18 cellular contexts compared by ENCODE assay signal in the genomic region with DNA sequence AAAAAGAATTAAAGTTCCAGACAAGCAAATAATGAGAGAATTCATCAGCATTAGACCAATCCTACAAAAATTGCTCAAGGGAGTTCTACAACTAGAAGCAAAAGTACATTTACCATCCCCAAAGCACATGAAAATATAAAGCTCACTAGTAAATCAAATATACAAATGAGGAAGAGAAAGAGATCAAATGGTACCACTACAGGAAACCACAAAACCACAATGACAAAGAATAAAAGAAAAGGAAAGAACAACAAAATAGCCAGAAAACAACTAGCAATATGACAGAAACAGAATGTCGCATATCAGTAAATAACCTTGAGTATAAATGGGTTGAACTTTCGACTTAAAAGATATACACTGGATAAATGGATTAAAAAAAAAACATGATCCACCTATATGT.
DNase-seq lines count a peak whose midpoint lies in the region; ATAC-seq and TF ChIP-seq lines count a peak whose summit lies in the region.
"Had no signal": no experiment of that assay in that cellular context is flagged by ENCODE, and none has a peak within 500 bp of the region (broad histone marks: within the 10 kb centered on the region; RNA-seq: fewer than 3 reads in every experiment).

No MANE protein-coding gene starts in this region.

- H3K36me3 Mint-ChIP-seq in activated naive CD8-positive, alpha-beta T cell treated with anti-CD3 and anti-CD28 coated beads, Interleukin-2, amount 50 U/mL, for 24 hours (ENCODE audit: low read depth) = no peaks in the 10 kb centered on the region

- in situ Hi-C loops in GM13976 (cut with MboI; ENCODE audit: low sequenced_read_pairs, unreplicated experiment) = no loop called here

- no peak overlapping the region for H3K4me3 Mint-ChIP-seq in activated naive CD8-positive, alpha-beta T cell treated with anti-CD3 and anti-CD28 coated beads, Interleukin-2, amount 50 U/mL, for 24 hours
- H3K4me3 Mint-ChIP-seq: naive B cell had no signal

- H3K27me3 Mint-ChIP-seq in activated naive CD8-positive, alpha-beta T cell treated with anti-CD3 and anti-CD28 coated beads, Interleukin-2, amount 50 U/mL, for 24 hours = no peaks in the 10 kb centered on the region

- ATAC-seq in GM19463 (IDR thresholded peaks at IDR 0.05; ENCODE audit: unreplicated experiment) (peak; percentile 47), HG03064 (IDR thresholded peaks at IDR 0.05; ENCODE audit: low read depth, unreplicated experiment) (peak; percentile 86)
- no peak for ATAC-seq in activated naive CD8-positive, alpha-beta T cell treated with anti-CD3 and anti-CD28 coated beads, Interleukin-2, amount 50 U/mL, for 24 hours
- ATAC-seq: HepG2, left ventricle myocardium superior, Right ventricle myocardium inferior had no signal

- H3K27ac Mint-ChIP-seq in activated naive CD8-positive, alpha-beta T cell treated with anti-CD3 and anti-CD28 coated beads, Interleukin-2, amount 50 U/mL, for 24 hours = no peak overlapping the region

- H3K4me1 Mint-ChIP-seq in activated naive CD8-positive, alpha-beta T cell treated with anti-CD3 and anti-CD28 coated beads, Interleukin-2, amount 50 U/mL, for 24 hours = no peaks in the 10 kb centered on the region
- H3K4me1 Mint-ChIP-seq: naive B cell had no signal

- DNase-seq in GM13976 (ENCODE audit: low spot score) (peak; percentile 3), MV-4-11 (lab: John Stamatoyannopoulos, UW) (peak; percentile 91), HuH-7.5 (ENCODE audit: low spot score) (no peak), NCI-H510A treated with DMSO at 0.1 percent for 48 hours (lab: John Stamatoyannopoulos, UW) (no peak), globus pallidus (ENCODE audit: low spot score) (no peak)
- DNase-seq in activated naive CD8-positive, alpha-beta T cell treated with anti-CD3 and anti-CD28 coated beads, Interleukin-2, amount 50 U/mL, for 24 hours = no peak
- DNase-seq: activated CD8-positive, alpha-beta memory T cell treated with anti-CD3 and anti-CD28 coated beads for 24 hours; activated gamma-delta T cell; dorsolateral prefrontal cortex; left ventricle myocardium superior; naive B cell; NCI-H1417 treated with DMSO at 0.1 percent for 48 hours; NCI-H446 treated with DMSO at 0.1 percent for 48 hours; thyroid gland had no signal

- peaks cover 30% of the 10 kb centered on the region for H3K9me3 Mint-ChIP-seq in activated naive CD8-positive, alpha-beta T cell treated with anti-CD3 and anti-CD28 coated beads, Interleukin-2, amount 50 U/mL, for 24 hours

- no peak for TF ChIP-seq CTCF in GM13976 (IDR thresholded peaks at IDR 0.05; ENCODE audit: borderline replicate concordance, control extremely low read depth, extremely low read depth, insufficient read depth, missing control alignments)

Comparison
In these comparisons a context has a peak if more than half of its experiments do, and no peak if none do; other contexts are left out.
1. DNase-seq: peak in GM13976 (single experiment) and MV-4-11 (single experiment); none in HuH-7.5 (single experiment), NCI-H510A treated with DMSO at 0.1 percent for 48 hours (single experiment), activated naive CD8-positive, alpha-beta T cell treated with anti-CD3 and anti-CD28 coated beads, Interleukin-2, amount 50 U/mL, for 24 hours (single experiment) and globus pallidus (single experiment).